In the genomic region with DNA sequence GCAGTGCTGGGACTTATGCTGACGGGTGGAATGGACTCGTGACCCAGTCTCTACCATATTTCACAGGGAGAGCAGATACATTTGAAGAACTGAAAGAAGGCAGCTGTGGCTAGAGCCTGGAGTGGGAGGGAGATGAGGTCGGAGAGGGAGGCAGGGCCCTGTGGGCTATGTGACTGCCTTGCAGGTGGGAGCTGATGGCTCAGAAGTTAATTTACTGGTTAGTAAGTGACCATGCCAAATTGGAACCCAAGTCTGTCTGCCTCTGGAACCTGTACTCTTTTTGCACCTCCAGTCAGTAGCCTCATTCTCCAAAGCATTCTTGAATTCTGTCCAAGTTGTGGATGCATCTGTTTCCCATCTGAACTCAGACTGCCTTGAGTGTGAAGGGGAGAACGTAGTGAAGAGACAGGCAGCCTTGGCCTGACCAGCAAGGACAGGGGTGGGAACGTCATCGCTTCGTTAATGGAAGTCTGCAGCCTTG, we compare ENCODE assay signal across 13 cellular contexts.
DNase-seq lines count a peak whose midpoint lies in the region; ATAC-seq and TF ChIP-seq lines count a peak whose summit lies in the region.
"Had no signal": no experiment of that assay in that cellular context is flagged by ENCODE, and none has a peak within 500 bp of the region (broad histone marks: within the 10 kb centered on the region; RNA-seq: fewer than 3 reads in every experiment).

No MANE protein-coding gene starts in this region.

- no peaks in the 10 kb centered on the region for H3K4me1 ChIP-seq in left ventricle myocardium inferior
- H3K4me1 ChIP-seq in BE2C: no peaks in the 10 kb centered on the region

- intact Hi-C loops in left ventricle myocardium inferior (cut with micrococcal nuclease): no loop called here

- no peak for TF ChIP-seq CTCF in astrocyte of the cerebellum (IDR thresholded peaks at IDR 0.05; ENCODE audit: low read depth, low read length, missing control alignments)
- no peak for TF ChIP-seq CTCF in left ventricle myocardium inferior (IDR thresholded peaks at IDR 0.05; ENCODE audit: borderline replicate concordance)
- no peak for TF ChIP-seq CTCF in BE2C (IDR thresholded peaks at IDR 0.05; ENCODE audit: low read depth, low read length)

- H3K36me3 ChIP-seq in left ventricle myocardium inferior: no peaks in the 10 kb centered on the region
- H3K36me3 ChIP-seq in BE2C: no peaks in the 10 kb centered on the region

- peak; percentile 77 for DNase-seq in astrocyte of the cerebellum (ENCODE audit: low read depth)
- no peak for DNase-seq in left ventricle myocardium inferior
- no peak for DNase-seq in HuH-7.5 (ENCODE audit: low spot score)
- no peak for DNase-seq in BE2C
- DNase-seq: activated naive CD8-positive, alpha-beta T cell treated with anti-CD3 and anti-CD28 coated beads for 36 hours; NCI-H187; nephron progenitor cell; PC-3; stimulated activated CD4-positive, alpha-beta T cell treated with anti-CD3 and anti-CD28 coated beads, Interleukin-15, amount 100 ng/mL, for 24 hours; T1000 had no signal

- H3K27ac ChIP-seq in left ventricle myocardium inferior (replicated peaks): peak overlapping the region; percentile 30
- peak overlapping the region; percentile 23 for H3K27ac ChIP-seq in temporal lobe (ENCODE audit: low read depth, low read length)

- in situ Hi-C loops in astrocyte of the cerebellum (cut with HindIII; ENCODE audit: low sequenced_read_pairs): no loop called here

- H3K9me3 ChIP-seq in left ventricle myocardium inferior (replicated peaks) (no peaks in the 10 kb centered on the region), BE2C (no peaks in the 10 kb centered on the region)

- H3K4me3 ChIP-seq in astrocyte of the cerebellum (ENCODE audit: low read depth, low read length) (no peak overlapping the region), left ventricle myocardium inferior (no peak overlapping the region), BE2C (ENCODE audit: low read depth, low read length) (no peak overlapping the region)

- peak; percentile 53 for ATAC-seq in HG02798 (IDR thresholded peaks at IDR 0.05; ENCODE audit: poor library complexity, unreplicated experiment)
- ATAC-seq in GM19023 (IDR thresholded peaks at IDR 0.05; ENCODE audit: unreplicated experiment): no peak
- ATAC-seq: PC-3 had no signal

- H3K27me3 ChIP-seq in left ventricle myocardium inferior (ENCODE audit: low read depth) (no peaks in the 10 kb centered on the region), BE2C (no peaks in the 10 kb centered on the region)
